Comparison of ENCODE assay signal across 13 cellular contexts in the genomic region with DNA sequence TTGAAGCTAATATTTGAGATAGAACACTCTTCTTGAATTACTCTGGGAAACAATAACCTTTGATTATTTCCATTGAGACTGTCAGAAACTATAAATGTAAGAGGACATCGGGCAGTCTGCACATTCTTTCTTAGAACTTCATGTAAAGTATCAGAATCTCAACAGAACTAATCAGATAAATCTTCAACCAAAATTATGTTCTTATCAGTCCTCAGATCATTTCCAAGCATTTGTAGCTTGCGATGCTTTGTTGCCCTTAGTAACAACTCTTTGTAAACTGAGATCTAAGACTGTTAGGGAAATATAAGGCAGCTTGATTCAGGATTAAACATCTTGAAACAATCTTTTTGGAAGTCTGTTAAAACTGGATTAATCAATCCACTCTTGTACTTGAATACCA.
"Had no signal": no experiment of that assay in that cellular context is flagged by ENCODE, and none has a peak within 500 bp of the region (broad histone marks: within the 10 kb centered on the region; RNA-seq: fewer than 3 reads in every experiment).

No MANE protein-coding gene starts in this region.

- ATAC-seq: activated naive CD8-positive, alpha-beta T cell treated with anti-CD3 and anti-CD28 coated beads, Interleukin-2, amount 50 U/mL, for 24 hours; left lobe of liver had no signal

- H3K27me3 ChIP-seq: sigmoid colon had no signal

- H3K27ac ChIP-seq: sigmoid colon had no signal

- H3K4me3 ChIP-seq: sigmoid colon had no signal

- DNase-seq: activated B cell treated with CpG ODN at 0.5 μM for 24 hours; activated CD4-positive, alpha-beta T cell treated with anti-CD3 and anti-CD28 coated beads, Interleukin-2, amount 10 ng/mL, durations not matched to agents 24 days and 14 days; activated naive CD4-positive, alpha-beta T cell treated with Interleukin-2 at 50 U/mL for 16 hours; activated naive CD8-positive, alpha-beta T cell treated with anti-CD3 and anti-CD28 coated beads, Interleukin-2, amount 50 U/mL, for 24 hours; cortex of kidney; effector memory CD4-positive, alpha-beta T cell; foreskin melanocyte; head of caudate nucleus; sigmoid colon; stimulated activated CD4-positive, alpha-beta T cell treated with anti-CD3 and anti-CD28 coated beads, Interleukin-2, amount 100 ng/mL, for 24 hours; stimulated activated naive CD4-positive, alpha-beta T cell treated with Interleukin-2 at 50 U/mL for 16 hours; T-helper 2 cell had no signal
